In genomic region chr2:138780908-138781307, GRCh38 we compare ENCODE assay signal across 25 cellular contexts. TPM values are rescaled to one million over a fixed set of nuclear protein-coding genes. Genes with fewer than 3 reads are reported as not detected.
DNase-seq lines count a peak whose midpoint lies in the region; ATAC-seq, FAIRE-seq and TF ChIP-seq lines count a peak whose summit lies in the region.
"Had no signal": no experiment of that assay in that cellular context is flagged by ENCODE, and none has a peak within 500 bp of the region (broad histone marks: within the 10 kb centered on the region; RNA-seq: fewer than 3 reads in every experiment).

No MANE protein-coding gene starts in this region.

- no peaks in the 10 kb centered on the region for H3K9me3 Mint-ChIP-seq in GM23338
- H3K9me3 Mint-ChIP-seq in progenitor cell of endocrine pancreas (ENCODE audit: low read depth), result no peaks in the 10 kb centered on the region
- peaks cover 0 to 2% (median 0%) of the 10 kb centered on the region in 8 donors for H3K9me3 Mint-ChIP-seq in CD4-positive, alpha-beta memory T cell
- peaks cover 0 to 3% (median 0%) of the 10 kb centered on the region in 9 donors for H3K9me3 Mint-ChIP-seq in naive thymus-derived CD8-positive, alpha-beta T cell
- H3K9me3 Mint-ChIP-seq: activated CD4-positive, alpha-beta memory T cell treated with anti-CD3 and anti-CD28 coated beads for 36 hours; activated naive CD4-positive, alpha-beta T cell treated with anti-CD3 and anti-CD28 coated beads, Interleukin-2, amount 10 ng/mL, durations not matched to agents 7 days and 5 days had no signal

- TF ChIP-seq CTCF in GM23338 (conservative IDR thresholded peaks at IDR 0.05; ENCODE audit: low read depth in 2 of 2), result no peak
- no peak for TF ChIP-seq CTCF in mammary epithelial cell (conservative IDR thresholded peaks at IDR 0.05 in 1 of 2, IDR thresholded peaks at IDR 0.05 in 1 of 2; ENCODE audit: extremely low read depth in 1 of 2, insufficient read depth in 1 of 2, low read depth in 1 of 2, low read length in 2 of 2)
- TF ChIP-seq CTCF in keratinocyte (optimal IDR thresholded peaks at IDR 0.05 in 1 of 3, IDR thresholded peaks at IDR 0.05 in 1 of 3, conservative IDR thresholded peaks at IDR 0.05 in 1 of 3; ENCODE audit: extremely low read depth in 1 of 3, insufficient read depth in 2 of 3, low read length in 3 of 3), result no peak
- no peak for TF ChIP-seq CTCF in progenitor cell of endocrine pancreas (IDR thresholded peaks at IDR 0.05; ENCODE audit: unreplicated experiment)

- POLR2A ChIA-PET in CD4-positive, alpha-beta memory T cell (lab: Charles Lee; ENCODE audit: partially characterized antibody), result no interaction called here
- POLR2A ChIA-PET in naive thymus-derived CD8-positive, alpha-beta T cell (lab: Charles Lee), result no interaction called here

- no peak for FAIRE-seq in keratinocyte (lab: Jason Lieb, UNC)
- FAIRE-seq: GM12892, small intestine had no signal

- H3K9me2 ChIP-seq in GM23338 (ENCODE audit: insufficient read depth), result no peaks in the 10 kb centered on the region

- no peaks in the 10 kb centered on the region for H3F3A ChIP-seq in GM23338 (replicated peaks; ENCODE audit: low read depth)

- no TSS peak for BruUV-seq in mammary epithelial cell (replicated peaks; lab: Mats Ljungman, UMichigan)

- H3K9me3 ChIP-seq in mammary epithelial cell (replicated peaks; ENCODE audit: insufficient read depth, low read length) (no peaks in the 10 kb centered on the region), keratinocyte (ENCODE audit: control insufficient read depth, low read depth, low read length) (no peaks in the 10 kb centered on the region)
- H3K9me3 ChIP-seq in CD4-positive, alpha-beta memory T cell (ENCODE audit: control insufficient read depth in 1 of 2, low read length in 2 of 2), result no peaks in the 10 kb centered on the region
- H3K9me3 ChIP-seq: left ventricle myocardium inferior, SJSA1 had no signal

- intact Hi-C loops in mammary epithelial cell (cut with micrococcal nuclease), result loop anchor here (10.0 kb wide), 1 partner anchor 216 kb away; no protein-coding TSS in a partner anchor
- intact Hi-C loops in CD4-positive, alpha-beta memory T cell (cut with micrococcal nuclease), result no loop called here

- 14% methylated on average over 15 of the region's 19 CpGs for WGBS in mammary epithelial cell (ENCODE audit: low coverage, missing lambda C conversion rate)

- H3K9me1 ChIP-seq in keratinocyte (ENCODE audit: control insufficient read depth, extremely low read depth, insufficient read depth, low read length), result no peaks in the 10 kb centered on the region

- peaks cover 59% of the 10 kb centered on the region for H3K27me3 ChIP-seq in GM23338 (ENCODE audit: insufficient read depth)
- no peaks in the 10 kb centered on the region for H3K27me3 ChIP-seq in mammary epithelial cell (ENCODE audit: insufficient read depth, low read length)
- peaks cover 37% of the 10 kb centered on the region for H3K27me3 ChIP-seq in keratinocyte (ENCODE audit: control insufficient read depth, extremely low read depth, insufficient read depth, low read length)
- peaks cover 7% of the 10 kb centered on the region for H3K27me3 ChIP-seq in CD4-positive, alpha-beta memory T cell (ENCODE audit: insufficient read depth, low read length)

- H3K27me3 Mint-ChIP-seq in GM23338 (ENCODE audit: insufficient read depth, low read depth, poor library complexity) (peaks cover 47% of the 10 kb centered on the region), progenitor cell of endocrine pancreas (peaks cover 53% of the 10 kb centered on the region)
- peaks cover 18 to 33% of the 10 kb centered on the region in 2 donors for H3K27me3 Mint-ChIP-seq in CD4-positive, alpha-beta memory T cell
- peaks cover 19 to 54% (median 42%) of the 10 kb centered on the region in 5 donors for H3K27me3 Mint-ChIP-seq in naive thymus-derived CD8-positive, alpha-beta T cell

- CTCF ChIA-PET in mammary epithelial cell (lab: Charles Lee; ENCODE audit: low non-redundant PET), result no interaction called here
- CTCF ChIA-PET in CD4-positive, alpha-beta memory T cell (lab: Charles Lee; ENCODE audit: partially characterized antibody), result no interaction called here

- H3K9ac ChIP-seq in mammary epithelial cell (ENCODE audit: insufficient read depth, low read length) (no peak overlapping the region), keratinocyte (ENCODE audit: control insufficient read depth, extremely low read depth, insufficient read depth, low read length) (no peak overlapping the region)
- H3K9ac ChIP-seq: parathyroid adenoma had no signal

- peaks cover 22% of the 10 kb centered on the region for H3K79me2 ChIP-seq in GM23338 (replicated peaks; ENCODE audit: insufficient read depth)
- H3K79me2 ChIP-seq in mammary epithelial cell (ENCODE audit: insufficient read depth, low read length), result no peaks in the 10 kb centered on the region
- H3K79me2 ChIP-seq in keratinocyte (ENCODE audit: control insufficient read depth, insufficient read depth, low read length), result no peaks in the 10 kb centered on the region
- H3K79me2 ChIP-seq: parathyroid adenoma had no signal

- H3K4me3 ChIP-seq in GM23338, result peak overlapping the region; percentile 66
- H3K4me3 ChIP-seq in mammary epithelial cell (replicated peaks in 1 of 3; ENCODE audit: insufficient read depth in 1 of 3, low read depth in 2 of 3, low read length in 3 of 3), result peak overlapping the region in 2 of 3 experiments; percentile 53 to 60
- H3K4me3 ChIP-seq in keratinocyte (ENCODE audit: control insufficient read depth in 2 of 3, extremely low read depth in 1 of 3, insufficient read depth in 2 of 3, low read depth in 1 of 3, low read length in 3 of 3), result no peak overlapping the region
- no peak overlapping the region for H3K4me3 ChIP-seq in CD4-positive, alpha-beta memory T cell (ENCODE audit: low read length in 2 of 2)
- H3K4me3 ChIP-seq: PC-9 had no signal

- H3K36me3 ChIP-seq in GM23338 (ENCODE audit: insufficient read depth), result no peaks in the 10 kb centered on the region
- H3K36me3 ChIP-seq in mammary epithelial cell (ENCODE audit: insufficient read depth, low read length), result no peaks in the 10 kb centered on the region
- no peaks in the 10 kb centered on the region for H3K36me3 ChIP-seq in keratinocyte (ENCODE audit: control insufficient read depth in 2 of 2, extremely low read depth in 1 of 2, insufficient read depth in 2 of 2, low read length in 2 of 2)
- H3K36me3 ChIP-seq in CD4-positive, alpha-beta memory T cell (ENCODE audit: insufficient read depth, low read length), result no peaks in the 10 kb centered on the region
- H3K36me3 ChIP-seq: left ventricle myocardium inferior, SJSA1 had no signal

- H4K20me1 ChIP-seq in GM23338 (replicated peaks; ENCODE audit: insufficient read depth), result no peaks in the 10 kb centered on the region
- H4K20me1 ChIP-seq in mammary epithelial cell (ENCODE audit: insufficient read depth, low read length), result no peaks in the 10 kb centered on the region
- no peaks in the 10 kb centered on the region for H4K20me1 ChIP-seq in keratinocyte (ENCODE audit: control insufficient read depth, extremely low read depth, insufficient read depth, low read length)

- H3K4me1 Mint-ChIP-seq in GM23338 (peaks cover 35% of the 10 kb centered on the region), progenitor cell of endocrine pancreas (ENCODE audit: low read depth) (peaks cover 29% of the 10 kb centered on the region)
- H3K4me1 Mint-ChIP-seq in CD4-positive, alpha-beta memory T cell, result peaks cover 0 to 3% (median 1%) of the 10 kb centered on the region in 4 donors
- peaks cover 2 to 14% (median 8%) of the 10 kb centered on the region in 4 donors for H3K4me1 Mint-ChIP-seq in naive thymus-derived CD8-positive, alpha-beta T cell
- H3K4me1 Mint-ChIP-seq: activated naive CD4-positive, alpha-beta T cell treated with anti-CD3 and anti-CD28 coated beads, Interleukin-2, amount 10 ng/mL, durations not matched to agents 7 days and 5 days had no signal

- dilution Hi-C loops in mammary epithelial cell (cut with HindIII; ENCODE audit: low sequenced_read_pairs) (loop anchor here (25.0 kb wide), 1 partner anchor 869 kb away; no protein-coding TSS in a partner anchor), keratinocyte (cut with MboI; ENCODE audit: extremely low pct_ligation_motif_present, low sequenced_read_pairs) (no loop called here)

- H3K27ac Mint-ChIP-seq in GM23338, result no peak overlapping the region
- H3K27ac Mint-ChIP-seq in progenitor cell of endocrine pancreas, result no peak overlapping the region
- no peak overlapping the region for H3K27ac Mint-ChIP-seq in CD4-positive, alpha-beta memory T cell
- H3K27ac Mint-ChIP-seq in naive thymus-derived CD8-positive, alpha-beta T cell, result no peak overlapping the region
- H3K27ac Mint-ChIP-seq: activated CD4-positive, alpha-beta memory T cell treated with anti-CD3 and anti-CD28 coated beads for 36 hours; activated naive CD4-positive, alpha-beta T cell treated with anti-CD3 and anti-CD28 coated beads, Interleukin-2, amount 10 ng/mL, durations not matched to agents 7 days and 5 days; CD14-positive monocyte; IgD-negative memory B cell had no signal

- DNase-seq in GM23338 (ENCODE audit: low spot score) (peak; percentile 57), mammary epithelial cell (no peak), keratinocyte (ENCODE audit: low read depth, low spot score) (no peak), progenitor cell of endocrine pancreas (ENCODE audit: low spot score, unreplicated experiment) (no peak), NCI-H2171 treated with DMSO at 0.1 percent for 48 hours (lab: John Stamatoyannopoulos, UW) (no peak)
- DNase-seq in CD4-positive, alpha-beta memory T cell, result no peak
- DNase-seq in naive thymus-derived CD8-positive, alpha-beta T cell, result no peak
- DNase-seq: activated CD4-positive, alpha-beta memory T cell treated with anti-CD3 and anti-CD28 coated beads for 36 hours; activated naive CD4-positive, alpha-beta T cell treated with anti-CD3 and anti-CD28 coated beads, Interleukin-2, amount 10 ng/mL, durations not matched to agents 7 days and 5 days; activated T-cell treated with anti-CD3 and anti-CD28 coated beads for 4 hours; cortex of kidney; hypothalamus; left ventricle myocardium inferior; NCI-H1694; PC-9; small intestine; stimulated activated CD8-positive, alpha-beta memory T cell treated with anti-CD3 and anti-CD28 coated beads, Interleukin-4, amount 100 ng/mL, for 48 hours had no signal

- H3K4me3 Mint-ChIP-seq in GM23338 (peak overlapping the region; percentile 77), progenitor cell of endocrine pancreas (ENCODE audit: low read depth) (peak overlapping the region; percentile 68)
- H3K4me3 Mint-ChIP-seq in CD4-positive, alpha-beta memory T cell, result no peak overlapping the region
- no peak overlapping the region for H3K4me3 Mint-ChIP-seq in naive thymus-derived CD8-positive, alpha-beta T cell
- H3K4me3 Mint-ChIP-seq: activated CD4-positive, alpha-beta memory T cell treated with anti-CD3 and anti-CD28 coated beads for 36 hours; activated naive CD4-positive, alpha-beta T cell treated with anti-CD3 and anti-CD28 coated beads, Interleukin-2, amount 10 ng/mL, durations not matched to agents 7 days and 5 days; IgD-negative memory B cell had no signal

- in situ Hi-C loops in mammary epithelial cell (cut with MboI; ENCODE audit: low sequenced_read_pairs in 2 of 2), result loop anchor here (10.0 to 25.0 kb wide), 4 partner anchors 394 to 866 kb away; no protein-coding TSS in a partner anchor

- ATAC-seq in GM23338, result peak; percentile 50
- no peak for ATAC-seq in naive thymus-derived CD8-positive, alpha-beta T cell
- no peak for ATAC-seq in GM21423 (IDR thresholded peaks at IDR 0.05; ENCODE audit: unreplicated experiment)

- H2AFZ ChIP-seq in GM23338 (peak overlapping the region; percentile 48; the same call in 1 of the 2 replicates), mammary epithelial cell (ENCODE audit: low read depth, low read length) (peak overlapping the region; percentile 73), keratinocyte (ENCODE audit: control insufficient read depth, low read length) (no peak overlapping the region)
- H2AFZ ChIP-seq: parathyroid adenoma, PC-9 had no signal

- peak overlapping the region; percentile 86 for H3K4me2 ChIP-seq in GM23338
- H3K4me2 ChIP-seq in mammary epithelial cell (ENCODE audit: insufficient read depth, low read depth, low read length), result peak overlapping the region; percentile 100
- H3K4me2 ChIP-seq in keratinocyte (ENCODE audit: control insufficient read depth, extremely low read depth, insufficient read depth, low read depth, low read length), result peak overlapping the region; percentile 49
- H3K4me2 ChIP-seq: PC-9 had no signal

- peaks cover 38% of the 10 kb centered on the region for H3K4me1 ChIP-seq in GM23338 (ENCODE audit: insufficient read depth)
- H3K4me1 ChIP-seq in mammary epithelial cell (ENCODE audit: insufficient read depth, low read length), result peaks cover 6% of the 10 kb centered on the region
- peaks cover 5% of the 10 kb centered on the region for H3K4me1 ChIP-seq in keratinocyte (ENCODE audit: control insufficient read depth, extremely low read depth, insufficient read depth, low read length)
- H3K4me1 ChIP-seq in CD4-positive, alpha-beta memory T cell (ENCODE audit: insufficient read depth, low read length), result no peaks in the 10 kb centered on the region
- H3K4me1 ChIP-seq: parathyroid adenoma had no signal

- H3K36me3 Mint-ChIP-seq in GM23338 (ENCODE audit: low read depth), result no peaks in the 10 kb centered on the region
- no peaks in the 10 kb centered on the region for H3K36me3 Mint-ChIP-seq in progenitor cell of endocrine pancreas (ENCODE audit: insufficient read depth)
- no peaks in the 10 kb centered on the region for H3K36me3 Mint-ChIP-seq in CD4-positive, alpha-beta memory T cell
- H3K36me3 Mint-ChIP-seq in naive thymus-derived CD8-positive, alpha-beta T cell, result no peaks in the 10 kb centered on the region
- H3K36me3 Mint-ChIP-seq: activated CD4-positive, alpha-beta memory T cell treated with anti-CD3 and anti-CD28 coated beads for 36 hours; activated naive CD4-positive, alpha-beta T cell treated with anti-CD3 and anti-CD28 coated beads, Interleukin-2, amount 10 ng/mL, durations not matched to agents 7 days and 5 days; IgD-negative memory B cell had no signal

- H3K27ac ChIP-seq in GM23338 (ENCODE audit: low read depth), result no peak overlapping the region
- no peak overlapping the region for H3K27ac ChIP-seq in mammary epithelial cell (ENCODE audit: insufficient read depth, low read depth, low read length)
- no peak overlapping the region for H3K27ac ChIP-seq in keratinocyte (ENCODE audit: control insufficient read depth, insufficient read depth, low read length)
- no peak overlapping the region for H3K27ac ChIP-seq in CD4-positive, alpha-beta memory T cell (ENCODE audit: low read depth, low read length)
- H3K27ac ChIP-seq: left ventricle myocardium inferior, parathyroid adenoma, PC-9, SJSA1 had no signal

RNA-seq across cellular contexts. Expression of gene NXPH2, which starts 0.7 kb away (rescaled TPM):
- 2.9 and 8.3 TPM in 2 replicates for total RNA-seq in GM23338 (2014; rRNA removed; shearing (Covaris generic))
- polyA plus RNA-seq in GM23338 (2016; fragmentation: Nextera tagmentation; extraction: Ambion mirVana) (2.7 and 4.3 TPM in 2 replicates), mammary epithelial cell (0.76 TPM), keratinocyte (not detected in 3 replicates)
- total RNA-seq in mammary epithelial cell (not detected), progenitor cell of endocrine pancreas (5.3 and 5.9 TPM in 2 replicates)
- polyA minus RNA-seq in mammary epithelial cell (not detected), keratinocyte (not detected in 3 replicates)
- not detected for polyA plus RNA-seq in keratinocyte (2011; ENCODE audit: low read depth)
- polyA plus RNA-seq in keratinocyte (2011; cell fraction: cytosol; rRNA removed), result not detected in 2 replicates
- not detected in 2 replicates for polyA plus RNA-seq in keratinocyte (2011; cell fraction: nucleus; rRNA removed)
- polyA plus RNA-seq in keratinocyte (2012; ENCODE audit: low replicate concordance), result not detected in 2 replicates
- not detected for polyA minus RNA-seq in keratinocyte (2011; cell fraction: cytosol; rRNA and poly(A)+ RNA removed)
- polyA minus RNA-seq in keratinocyte (2011; cell fraction: nucleus; rRNA and poly(A)+ RNA removed), result not detected in 2 replicates
- total RNA-seq in CD4-positive, alpha-beta memory T cell, result not detected
- polyA plus RNA-seq in CD4-positive, alpha-beta memory T cell, result not detected
- not detected for total RNA-seq in naive thymus-derived CD8-positive, alpha-beta T cell
- not detected for polyA plus RNA-seq in naive thymus-derived CD8-positive, alpha-beta T cell
- total RNA-seq: activated CD4-positive, alpha-beta memory T cell treated with anti-CD3 and anti-CD28 coated beads for 36 hours; aorta; left ventricle myocardium inferior; PC-9; T-helper 2 cell treated with Interferon-gamma antibody and Interleukin-4, amounts not matched to agents 100 ng/mL and 5 ng/mL, for 36 hours had no signal
- polyA plus RNA-seq: aorta, CD14-positive monocyte, IgD-negative memory B cell had no signal

Comparison
In these comparisons a context has a peak if more than half of its experiments do, and no peak if none do; other contexts are left out.
1. H3K4me2 ChIP-seq: peak in every context shown above with its lines; median percentile 100 in mammary epithelial cell; 86 in GM23338; 49 in keratinocyte.
2. H3K4me3 ChIP-seq: peak in GM23338 (single experiment) and mammary epithelial cell (2 of 3); none in keratinocyte (0 of 3) and CD4-positive, alpha-beta memory T cell (0 of 2).
3. H3K4me3 Mint-ChIP-seq: peak in GM23338 (single experiment) and progenitor cell of endocrine pancreas (single experiment); none in CD4-positive, alpha-beta memory T cell (0 of 8) and naive thymus-derived CD8-positive, alpha-beta T cell (0 of 10).